Comparison of ENCODE assay signal across 8 cellular contexts in the genomic region with DNA sequence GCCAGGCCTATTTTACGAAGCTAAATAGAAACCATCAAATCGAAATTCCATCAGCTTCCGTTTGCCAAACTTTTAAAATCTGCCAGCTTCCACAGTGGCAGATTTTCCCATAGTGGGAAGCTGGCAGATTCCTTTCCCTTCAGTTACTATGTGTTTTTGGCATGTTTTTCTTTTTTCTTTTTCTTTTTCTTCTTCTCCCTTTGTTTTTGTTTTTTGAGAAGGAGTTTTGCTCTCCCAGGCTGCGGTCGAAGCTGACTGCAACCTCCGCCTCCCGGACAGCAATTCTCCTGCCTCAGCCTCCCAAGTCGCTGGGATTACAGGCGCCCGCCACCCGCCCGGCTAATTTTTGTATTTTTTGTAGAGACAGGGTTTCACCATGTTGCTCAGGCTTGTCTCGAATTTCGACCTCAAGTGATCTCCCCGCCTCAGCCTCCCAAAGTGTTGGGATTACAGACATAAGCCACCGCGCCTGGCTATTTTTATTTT. TPM values are rescaled to one million over a fixed set of nuclear protein-coding genes. Genes with fewer than 3 reads are reported as not detected.
DNase-seq lines count a peak whose midpoint lies in the region; ATAC-seq, FAIRE-seq and TF ChIP-seq lines count a peak whose summit lies in the region.

No MANE protein-coding gene starts in this region.

- H3K9me3 ChIP-seq in HepG2 (ENCODE audit: low read length) (no peaks in the 10 kb centered on the region), thoracic aorta (no peaks in the 10 kb centered on the region)

- POLR2A ChIA-PET in activated CD4-positive, alpha-beta T cell treated with anti-CD3 and anti-CD28 coated beads for 36 hours (lab: Charles Lee) = interaction anchor here (1.8 kb wide), 1 partner anchor 45 kb away, joined by 9 read pairs; a partner anchor contains a TSS
- POLR2A ChIA-PET in HepG2 (lab: Yijun Ruan, JAX) = interaction anchor here (0.7 to 5.0 kb wide), 13 partner anchors 8 to 125 kb away, joined by 3 to 50 read pairs (median 5); a partner anchor contains a TSS

- peak overlapping the region; percentile 22 for H2AFZ ChIP-seq in HepG2 (ENCODE audit: low read length)

- no peak for FAIRE-seq in HepG2 (lab: Jason Lieb, UNC)

- WGBS in HepG2 (ENCODE audit: low lambda C conversion rate) = 77% methylated on average over 17 of the region's 17 CpGs

- H3K36me3 ChIP-seq in HepG2 (replicated peaks in 1 of 2; ENCODE audit: control insufficient read depth in 1 of 2, insufficient read depth in 2 of 2, low read length in 2 of 2) (peaks cover 4 to 7% of the 10 kb centered on the region in 2 experiments; a peak in 4 of 5 replicates), thoracic aorta (peaks cover 3% of the 10 kb centered on the region)

- peak overlapping the region; percentile 99 for H3K27ac Mint-ChIP-seq in activated CD4-positive, alpha-beta T cell treated with anti-CD3 and anti-CD28 coated beads for 36 hours

- no peak for TF ChIP-seq CTCF in HepG2 (CRISPR knock-in tag; IDR thresholded peaks at IDR 0.05)
- TF ChIP-seq CTCF in thoracic aorta (IDR thresholded peaks at IDR 0.05) = no peak

- peaks cover 6% of the 10 kb centered on the region for H3K36me3 Mint-ChIP-seq in activated CD4-positive, alpha-beta T cell treated with anti-CD3 and anti-CD28 coated beads for 36 hours (ENCODE audit: low read depth)

- H3K4me3 Mint-ChIP-seq in activated CD4-positive, alpha-beta T cell treated with anti-CD3 and anti-CD28 coated beads for 36 hours = peak overlapping the region; percentile 99

- H3K4me3 ChIP-seq in HepG2 (replicated peaks in 1 of 3; ENCODE audit: insufficient read depth in 1 of 3, low read depth in 2 of 3, low read length in 3 of 3) = peak overlapping the region; percentile 91 to 100 (median 93)
- H3K4me3 ChIP-seq in thoracic aorta = peak overlapping the region; percentile 91

- H3K9ac ChIP-seq in HepG2 (ENCODE audit: insufficient read depth, low read depth, low read length) = peak overlapping the region; percentile 99

- peaks cover 27% of the 10 kb centered on the region for H3K4me1 Mint-ChIP-seq in activated CD4-positive, alpha-beta T cell treated with anti-CD3 and anti-CD28 coated beads for 36 hours

- CTCF ChIA-PET in activated CD4-positive, alpha-beta T cell treated with anti-CD3 and anti-CD28 coated beads for 36 hours (lab: Charles Lee) = interaction anchor here (0.7 to 1.2 kb wide), 4 partner anchors 9 to 267 kb away, joined by 3 to 5 read pairs (median 3); no protein-coding TSS in a partner anchor
- CTCF ChIA-PET in HepG2 (lab: Yijun Ruan, JAX; ENCODE audit: low intra/inter-chr PET ratio, low total read pairs) = no interaction called here

- TF ChIP-seq RAD21 in HepG2 (CRISPR knock-in tag; IDR thresholded peaks at IDR 0.05) = no peak

- H3K9me3 Mint-ChIP-seq in activated CD4-positive, alpha-beta T cell treated with anti-CD3 and anti-CD28 coated beads for 36 hours (ENCODE audit: low read depth) = no peaks in the 10 kb centered on the region

- intact Hi-C loops in activated CD4-positive, alpha-beta T cell treated with anti-CD3 and anti-CD28 coated beads for 36 hours (cut with DNase I, micrococcal nuclease) = loop anchor here (1.0 to 2.0 kb wide), 9 partner anchors 27 to 1101 kb away; a partner anchor contains a TSS
- intact Hi-C loops in HepG2 (cut with micrococcal nuclease; ENCODE audit: unreplicated experiment) = loop anchor here (1.0 kb wide), 2 partner anchors 27 to 39 kb away; a partner anchor contains a TSS

- in situ Hi-C loops in HepG2 (cut with HindIII; ENCODE audit: extremely low pct_ligation_motif_present, low pct_unique_long_range_greater_than_20kb) = no loop called here

- TF ChIP-seq POLR2A in HepG2 (IDR thresholded peaks at IDR 0.05; ENCODE audit: insufficient read depth in 1 of 2, low read depth in 2 of 2, low read length in 2 of 2) = no peak

- H3K27me3 ChIP-seq in HepG2 (ENCODE audit: control insufficient read depth in 1 of 2, insufficient read depth in 2 of 2, low read length in 2 of 2) = peaks cover 0 to 4% of the 10 kb centered on the region in 2 experiments; a peak in 1 of 5 replicates
- H3K27me3 ChIP-seq in thoracic aorta (replicated peaks; ENCODE audit: insufficient read depth) = no peaks in the 10 kb centered on the region

- H3K4me1 ChIP-seq in HepG2 (ENCODE audit: insufficient read depth, low read length) = peaks cover 21% of the 10 kb centered on the region
- peaks cover 7 to 24% of the 10 kb centered on the region in 2 donors for H3K4me1 ChIP-seq in thoracic aorta (ENCODE audit: control insufficient read depth in 1 of 2, low read depth in 2 of 2)

- H3K27ac ChIP-seq in angular gyrus (ENCODE audit: low read depth, low read length) (peak overlapping the region; percentile 99), HepG2 (ENCODE audit: extremely low read length, insufficient read depth, low read length) (peak overlapping the region; percentile 98), thoracic aorta (peak overlapping the region; percentile 96)

- H3K27me3 Mint-ChIP-seq in activated CD4-positive, alpha-beta T cell treated with anti-CD3 and anti-CD28 coated beads for 36 hours = no peaks in the 10 kb centered on the region

- DNase-seq in activated CD4-positive, alpha-beta T cell treated with anti-CD3 and anti-CD28 coated beads for 36 hours = no peak
- no peak for DNase-seq in activated CD4-positive, alpha-beta T cell treated with anti-CD3 and anti-CD28 coated beads for 4 hours
- DNase-seq in HepG2 (ENCODE audit: low spot score) (no peak), thoracic aorta (ENCODE audit: low spot score) (no peak)

- ATAC-seq in activated CD4-positive, alpha-beta T cell treated with anti-CD3 and anti-CD28 coated beads for 36 hours = no peak
- ATAC-seq in HepG2 (no peak), thoracic aorta (ENCODE audit: insufficient number of reproducible peaks, low FRiP score, low read depth) (no peak), GM21737 (IDR thresholded peaks at IDR 0.05; ENCODE audit: unreplicated experiment) (no peak), HG02759 (IDR thresholded peaks at IDR 0.05; ENCODE audit: unreplicated experiment) (no peak), GM19023 (IDR thresholded peaks at IDR 0.05; ENCODE audit: unreplicated experiment) (no peak)

- no peak for TF ChIP-seq EP300 in HepG2 (IDR thresholded peaks at IDR 0.05; ENCODE audit: low read depth in 2 of 2, low read length in 2 of 2)
- no peak for TF ChIP-seq EP300 in HepG2 (CRISPR knock-in tag; IDR thresholded peaks at IDR 0.05; ENCODE audit: borderline replicate concordance)

- BruUV-seq in HepG2 (replicated peaks; lab: Mats Ljungman, UMichigan) = TSS peak; percentile 99

- H3K79me2 ChIP-seq in HepG2 (ENCODE audit: insufficient read depth, low read length) = peaks cover 24% of the 10 kb centered on the region

- no peaks in the 10 kb centered on the region for H4K20me1 ChIP-seq in HepG2 (ENCODE audit: insufficient read depth, low read length)

- peak overlapping the region; percentile 95 for H3K4me2 ChIP-seq in HepG2 (ENCODE audit: low read depth, low read length)

RNA-seq across cellular contexts. Expression of a gene that starts 0.7 kb away (rescaled TPM):
- total RNA-seq in activated CD4-positive, alpha-beta T cell treated with anti-CD3 and anti-CD28 coated beads for 36 hours = 10 to 100 TPM; 23.3 to 24.0 TPM
- 12.7 and 15.6 TPM in 2 replicates for total RNA-seq in HepG2 (2016; rRNA removed; fragmentation: Illumina TruSeq; extraction: Trizol)
- total RNA-seq in HepG2 (2016; cell fraction: cytosol; rRNA removed; fragmentation: Illumina TruSeq; extraction: Trizol; ENCODE audit: low read depth) = 3.7 and 5.9 TPM in 2 replicates
- 12.1 and 16.1 TPM in 2 replicates for total RNA-seq in HepG2 (2016; cell fraction: insoluble cytoplasmic fraction; rRNA removed; fragmentation: Illumina TruSeq; extraction: Trizol)
- 4.9 and 5.9 TPM in 2 replicates for total RNA-seq in HepG2 (2016; cell fraction: membrane; rRNA removed; fragmentation: Illumina TruSeq; extraction: Trizol)
- total RNA-seq in HepG2 (2016; cell fraction: nucleus; rRNA removed; fragmentation: Illumina TruSeq; extraction: Trizol) = 16.2 and 16.8 TPM in 2 replicates
- polyA plus RNA-seq in HepG2 (2011; rRNA removed) = 20.6 and 22.7 TPM in 2 replicates
- 8.0 and 10.1 TPM in 2 replicates for polyA plus RNA-seq in HepG2 (2011; cell fraction: cytosol; rRNA removed)
- polyA plus RNA-seq in HepG2 (2011; cell fraction: nucleus; rRNA removed) = 75.8 and 78.0 TPM in 2 replicates
- polyA plus RNA-seq in HepG2 (2012) = 13.3 and 15.9 TPM in 2 replicates
- 1.3 and 1.4 TPM in 2 replicates for polyA plus RNA-seq in HepG2 (2016; cell fraction: cytosol; fragmentation: Illumina TruSeq; extraction: Trizol; ENCODE audit: low read depth)
- polyA plus RNA-seq in HepG2 (2016; cell fraction: insoluble cytoplasmic fraction; fragmentation: Illumina TruSeq; extraction: Trizol; ENCODE audit: low read depth) = 13.2 and 13.4 TPM in 2 replicates
- polyA plus RNA-seq in HepG2 (2016; cell fraction: membrane; fragmentation: Illumina TruSeq; extraction: Trizol; ENCODE audit: low read depth) = 2.8 and 3.3 TPM in 2 replicates
- polyA plus RNA-seq in HepG2 (2016; cell fraction: nucleus; fragmentation: Illumina TruSeq; extraction: Trizol; ENCODE audit: insufficient read depth, low read depth) = 51.8 and 58.8 TPM in 2 replicates
- polyA minus RNA-seq in HepG2 (2011; rRNA and poly(A)+ RNA removed; ENCODE audit: low replicate concordance) = 7.6 and 11.6 TPM in 2 replicates
- 3.6 and 4.1 TPM in 2 replicates for polyA minus RNA-seq in HepG2 (2011; cell fraction: cytosol; rRNA and poly(A)+ RNA removed)
- 18.3 TPM in 2 replicates for polyA minus RNA-seq in HepG2 (2011; cell fraction: nucleus; rRNA and poly(A)+ RNA removed)
- 10 to 100 TPM; 28.0 to 29.1 TPM for total RNA-seq in thoracic aorta

RNA-seq across cellular contexts. Expression of a gene that starts 26.4 kb away (rescaled TPM):
- total RNA-seq in activated CD4-positive, alpha-beta T cell treated with anti-CD3 and anti-CD28 coated beads for 36 hours = 10 to 100 TPM; 36.3 to 41.6 TPM
- total RNA-seq in HepG2 (2016; rRNA removed; fragmentation: Illumina TruSeq; extraction: Trizol) (54.0 and 63.6 TPM in 2 replicates), thoracic aorta (10 to 100 TPM; 56.9 to 82.0 TPM)
- total RNA-seq in HepG2 (2016; cell fraction: cytosol; rRNA removed; fragmentation: Illumina TruSeq; extraction: Trizol; ENCODE audit: low read depth) = 24.2 and 25.6 TPM in 2 replicates
- 50.9 and 54.9 TPM in 2 replicates for total RNA-seq in HepG2 (2016; cell fraction: insoluble cytoplasmic fraction; rRNA removed; fragmentation: Illumina TruSeq; extraction: Trizol)
- 49.8 and 54.0 TPM in 2 replicates for total RNA-seq in HepG2 (2016; cell fraction: membrane; rRNA removed; fragmentation: Illumina TruSeq; extraction: Trizol)
- total RNA-seq in HepG2 (2016; cell fraction: nucleus; rRNA removed; fragmentation: Illumina TruSeq; extraction: Trizol) = 32.5 and 37.2 TPM in 2 replicates
- polyA plus RNA-seq in HepG2 (2011; rRNA removed) = 20.4 and 24.5 TPM in 2 replicates
- 18.5 and 20.4 TPM in 2 replicates for polyA plus RNA-seq in HepG2 (2011; cell fraction: cytosol; rRNA removed)
- polyA plus RNA-seq in HepG2 (2011; cell fraction: nucleus; rRNA removed) = 45.9 and 55.3 TPM in 2 replicates
- 22.2 and 27.9 TPM in 2 replicates for polyA plus RNA-seq in HepG2 (2012)
- 12.9 and 15.0 TPM in 2 replicates for polyA plus RNA-seq in HepG2 (2016; cell fraction: cytosol; fragmentation: Illumina TruSeq; extraction: Trizol; ENCODE audit: low read depth)
- polyA plus RNA-seq in HepG2 (2016; cell fraction: insoluble cytoplasmic fraction; fragmentation: Illumina TruSeq; extraction: Trizol; ENCODE audit: low read depth) = 41.7 and 46.6 TPM in 2 replicates
- 27.7 and 30.2 TPM in 2 replicates for polyA plus RNA-seq in HepG2 (2016; cell fraction: membrane; fragmentation: Illumina TruSeq; extraction: Trizol; ENCODE audit: low read depth)
- 62.7 and 68.7 TPM in 2 replicates for polyA plus RNA-seq in HepG2 (2016; cell fraction: nucleus; fragmentation: Illumina TruSeq; extraction: Trizol; ENCODE audit: insufficient read depth, low read depth)
- 76.9 and 79.2 TPM in 2 replicates for polyA minus RNA-seq in HepG2 (2011; rRNA and poly(A)+ RNA removed; ENCODE audit: low replicate concordance)
- polyA minus RNA-seq in HepG2 (2011; cell fraction: cytosol; rRNA and poly(A)+ RNA removed) = 17.3 and 17.5 TPM in 2 replicates
- 12.9 and 14.0 TPM in 2 replicates for polyA minus RNA-seq in HepG2 (2011; cell fraction: nucleus; rRNA and poly(A)+ RNA removed)

RNA-seq across cellular contexts. Expression of a gene that starts 27.7 kb away (rescaled TPM):
- total RNA-seq in activated CD4-positive, alpha-beta T cell treated with anti-CD3 and anti-CD28 coated beads for 36 hours = 1,000 to 10,000 TPM; 1,886 to 1,896 TPM
- 2,790 and 3,298 TPM in 2 replicates for total RNA-seq in HepG2 (2016; rRNA removed; fragmentation: Illumina TruSeq; extraction: Trizol)
- total RNA-seq in HepG2 (2016; cell fraction: cytosol; rRNA removed; fragmentation: Illumina TruSeq; extraction: Trizol; ENCODE audit: low read depth) = 4,051 and 4,588 TPM in 2 replicates
- total RNA-seq in HepG2 (2016; cell fraction: insoluble cytoplasmic fraction; rRNA removed; fragmentation: Illumina TruSeq; extraction: Trizol) = 2,655 and 3,446 TPM in 2 replicates
- 6,899 and 6,901 TPM in 2 replicates for total RNA-seq in HepG2 (2016; cell fraction: membrane; rRNA removed; fragmentation: Illumina TruSeq; extraction: Trizol)
- 995 and 1,125 TPM in 2 replicates for total RNA-seq in HepG2 (2016; cell fraction: nucleus; rRNA removed; fragmentation: Illumina TruSeq; extraction: Trizol)
- 4,288 and 4,860 TPM in 2 replicates for polyA plus RNA-seq in HepG2 (2011; rRNA removed)
- polyA plus RNA-seq in HepG2 (2011; cell fraction: cytosol; rRNA removed) = 4,164 and 5,084 TPM in 2 replicates
- 680 and 915 TPM in 2 replicates for polyA plus RNA-seq in HepG2 (2011; cell fraction: nucleus; rRNA removed)
- 4,457 and 5,527 TPM in 2 replicates for polyA plus RNA-seq in HepG2 (2012)
- polyA plus RNA-seq in HepG2 (2016; cell fraction: cytosol; fragmentation: Illumina TruSeq; extraction: Trizol; ENCODE audit: low read depth) = 5,325 and 6,272 TPM in 2 replicates
- polyA plus RNA-seq in HepG2 (2016; cell fraction: insoluble cytoplasmic fraction; fragmentation: Illumina TruSeq; extraction: Trizol; ENCODE audit: low read depth) = 3,877 and 3,973 TPM in 2 replicates
- polyA plus RNA-seq in HepG2 (2016; cell fraction: membrane; fragmentation: Illumina TruSeq; extraction: Trizol; ENCODE audit: low read depth) = 7,669 and 7,726 TPM in 2 replicates
- polyA plus RNA-seq in HepG2 (2016; cell fraction: nucleus; fragmentation: Illumina TruSeq; extraction: Trizol; ENCODE audit: insufficient read depth, low read depth) = 2,046 and 2,062 TPM in 2 replicates
- 223 and 322 TPM in 2 replicates for polyA minus RNA-seq in HepG2 (2011; rRNA and poly(A)+ RNA removed; ENCODE audit: low replicate concordance)
- polyA minus RNA-seq in HepG2 (2011; cell fraction: cytosol; rRNA and poly(A)+ RNA removed) = 1,056 and 1,226 TPM in 2 replicates
- polyA minus RNA-seq in HepG2 (2011; cell fraction: nucleus; rRNA and poly(A)+ RNA removed) = 292 and 362 TPM in 2 replicates
- 100 to 1,000 TPM; 870 to 981 TPM for total RNA-seq in thoracic aorta

RNA-seq across cellular contexts. Expression of a gene that starts 44.1 kb away (rescaled TPM):
- 100 to 1,000 TPM; 119 to 144 TPM for total RNA-seq in activated CD4-positive, alpha-beta T cell treated with anti-CD3 and anti-CD28 coated beads for 36 hours
- total RNA-seq in HepG2 (2016; rRNA removed; fragmentation: Illumina TruSeq; extraction: Trizol) (97.0 and 110 TPM in 2 replicates), thoracic aorta (100 to 1,000 TPM in 1 of 2 donors, 10 to 100 TPM in 1; 87.2 to 219 TPM)
- 9.8 and 10.1 TPM in 2 replicates for total RNA-seq in HepG2 (2016; cell fraction: cytosol; rRNA removed; fragmentation: Illumina TruSeq; extraction: Trizol; ENCODE audit: low read depth)
- total RNA-seq in HepG2 (2016; cell fraction: insoluble cytoplasmic fraction; rRNA removed; fragmentation: Illumina TruSeq; extraction: Trizol) = 92.3 and 97.2 TPM in 2 replicates
- total RNA-seq in HepG2 (2016; cell fraction: membrane; rRNA removed; fragmentation: Illumina TruSeq; extraction: Trizol) = 38.1 and 38.7 TPM in 2 replicates
- total RNA-seq in HepG2 (2016; cell fraction: nucleus; rRNA removed; fragmentation: Illumina TruSeq; extraction: Trizol) = 62.5 and 68.5 TPM in 2 replicates
- 70.1 and 80.4 TPM in 2 replicates for polyA plus RNA-seq in HepG2 (2011; rRNA removed)
- 81.9 and 127 TPM in 2 replicates for polyA plus RNA-seq in HepG2 (2011; cell fraction: cytosol; rRNA removed)
- 107 and 129 TPM in 2 replicates for polyA plus RNA-seq in HepG2 (2011; cell fraction: nucleus; rRNA removed)
- polyA plus RNA-seq in HepG2 (2012) = 82.2 and 85.9 TPM in 2 replicates
- polyA plus RNA-seq in HepG2 (2016; cell fraction: cytosol; fragmentation: Illumina TruSeq; extraction: Trizol; ENCODE audit: low read depth) = 7.2 and 8.1 TPM in 2 replicates
- polyA plus RNA-seq in HepG2 (2016; cell fraction: insoluble cytoplasmic fraction; fragmentation: Illumina TruSeq; extraction: Trizol; ENCODE audit: low read depth) = 138 and 161 TPM in 2 replicates
- 25.1 and 28.1 TPM in 2 replicates for polyA plus RNA-seq in HepG2 (2016; cell fraction: membrane; fragmentation: Illumina TruSeq; extraction: Trizol; ENCODE audit: low read depth)
- polyA plus RNA-seq in HepG2 (2016; cell fraction: nucleus; fragmentation: Illumina TruSeq; extraction: Trizol; ENCODE audit: insufficient read depth, low read depth) = 109 and 113 TPM in 2 replicates
- 136 and 189 TPM in 2 replicates for polyA minus RNA-seq in HepG2 (2011; rRNA and poly(A)+ RNA removed; ENCODE audit: low replicate concordance)
- 107 and 130 TPM in 2 replicates for polyA minus RNA-seq in HepG2 (2011; cell fraction: cytosol; rRNA and poly(A)+ RNA removed)
- polyA minus RNA-seq in HepG2 (2011; cell fraction: nucleus; rRNA and poly(A)+ RNA removed) = 49.2 and 50.4 TPM in 2 replicates
